8 cellular contexts compared by ENCODE assay signal in genomic region chr10:132223156-132223590, GRCh38. TPM values are rescaled to one million over a fixed set of nuclear protein-coding genes. Genes with fewer than 3 reads are reported as not detected.
DNase-seq lines count a peak whose midpoint lies in the region; ATAC-seq and TF ChIP-seq lines count a peak whose summit lies in the region.

No MANE protein-coding gene starts in this region.

- no peak overlapping the region for H3K4me3 ChIP-seq in HAP-1
- H3K4me3 ChIP-seq in dorsolateral prefrontal cortex = no peak overlapping the region
- no peak overlapping the region for H3K4me3 ChIP-seq in lower lobe of right lung

- ATAC-seq in lower lobe of right lung (peak; percentile 89 to 91), HG03135 (IDR thresholded peaks at IDR 0.05; ENCODE audit: unreplicated experiment) (no peak)

- DNase-seq in GM03348 (ENCODE audit: low spot score) (peak; percentile 95), HAP-1 (ENCODE audit: low spot score in 2 of 2) (peak; percentile 82 to 90), NCI-H1694 (lab: John Stamatoyannopoulos, UW) (peak; percentile 19), dorsolateral prefrontal cortex (peak; percentile 76 to 91 (median 86)), lower lobe of right lung (peak; percentile 83)
- peak; percentile 58 for DNase-seq in activated CD4-positive, alpha-beta T cell treated with anti-CD3 and anti-CD28 coated beads, Interleukin-2, amount 50 U/mL, for 4 hours
- peak; percentile 27 for DNase-seq in stimulated activated CD8-positive, alpha-beta memory T cell treated with anti-CD3 and anti-CD28 coated beads, Interleukin-12 subunit alpha, Interleukin-12 subunit beta, amount 100 ng/mL, for 24 hours (ENCODE audit: extremely low read depth)

- intact Hi-C loops in dorsolateral prefrontal cortex (cut with DNase I) = loop anchor here (1.0 to 5.0 kb wide), 5 partner anchors 128 to 414 kb away; no protein-coding TSS in a partner anchor
- intact Hi-C loops in lower lobe of right lung (cut with DNase I) = loop anchor here (10.0 kb wide), 1 partner anchor 122 kb away; no protein-coding TSS in a partner anchor

- no peaks in the 10 kb centered on the region for H3K4me1 ChIP-seq in HAP-1
- peaks cover 7% of the 10 kb centered on the region for H3K4me1 ChIP-seq in lower lobe of right lung

- in situ Hi-C loops in HAP-1 (cut with MboI; ENCODE audit: low sequenced_read_pairs) = loop anchor here (5.0 to 25.0 kb wide), 3 partner anchors 129 to 414 kb away; no protein-coding TSS in a partner anchor

- H3K36me3 ChIP-seq in HAP-1 (replicated peaks) = no peaks in the 10 kb centered on the region
- H3K36me3 ChIP-seq in lower lobe of right lung = no peaks in the 10 kb centered on the region

- H3K27ac ChIP-seq in dorsolateral prefrontal cortex (peak overlapping the region in 1 of 59 donors; percentile 15), lower lobe of right lung (no peak overlapping the region)

- TF ChIP-seq CTCF in dorsolateral prefrontal cortex (IDR thresholded peaks at IDR 0.05 in 54 of 56, conservative IDR thresholded peaks at IDR 0.05 in 2 of 56; ENCODE audit: low read depth in 1 of 56, partially characterized antibody in 56 of 56) (peak; percentile 66 to 99 (median 94)), lower lobe of right lung (IDR thresholded peaks at IDR 0.05) (peak; percentile 89)

- no peaks in the 10 kb centered on the region for H3K9me3 ChIP-seq in HAP-1
- H3K9me3 ChIP-seq in lower lobe of right lung = no peaks in the 10 kb centered on the region

- H3K27me3 ChIP-seq in HAP-1 (ENCODE audit: low read depth) (no peaks in the 10 kb centered on the region), dorsolateral prefrontal cortex (no peaks in the 10 kb centered on the region), lower lobe of right lung (ENCODE audit: low read depth) (no peaks in the 10 kb centered on the region)

RNA-seq across cellular contexts. Expression of gene DPYSL4, which starts 36.4 kb away (rescaled TPM):
- total RNA-seq in dorsolateral prefrontal cortex (10 to 100 TPM; 39.1 to 85.2 (median 53.3) TPM), lower lobe of right lung (2.1 TPM)

Comparison
In these comparisons a context has a peak if more than half of its experiments do, and no peak if none do; other contexts are left out.
1. DNase-seq: peak in every context shown above with its lines; median percentile 95 in GM03348; 86 in HAP-1; 86 in dorsolateral prefrontal cortex; 83 in lower lobe of right lung; 58 in activated CD4-positive, alpha-beta T cell treated with anti-CD3 and anti-CD28 coated beads, Interleukin-2, amount 50 U/mL, for 4 hours; 27 in stimulated activated CD8-positive, alpha-beta memory T cell treated with anti-CD3 and anti-CD28 coated beads, Interleukin-12 subunit alpha, Interleukin-12 subunit beta, amount 100 ng/mL, for 24 hours; 19 in NCI-H1694.
2. RNA of gene DPYSL4, which starts 36.4 kb away (total RNA-seq): 39.1 to 85.2 TPM in dorsolateral prefrontal cortex; 2.1 TPM in lower lobe of right lung (single experiment); every median in the first group is over 10 times any median in the second.